In genomic region chr1:82483146-82483545, GRCh38 we compare ENCODE assay signal across 24 cellular contexts.
"Had no signal": no experiment of that assay in that cellular context is flagged by ENCODE, and none has a peak within 500 bp of the region (broad histone marks: within the 10 kb centered on the region; RNA-seq: fewer than 3 reads in every experiment).

No MANE protein-coding gene starts in this region.

- ATAC-seq: Panc1, PC-3, T-cell had no signal

- H3K36me3 Mint-ChIP-seq: T-cell had no signal

- H3K4me2 ChIP-seq: SK-N-SH had no signal

- DNase-seq: KBM-7, MV-4-11, NCI-H1048, NCI-H1105, NCI-H1417, NCI-H1436 treated with DMSO at 0.1 percent for 48 hours, NCI-H1694, NCI-H187 treated with DMSO at 0.1 percent for 48 hours, NCI-H2029 treated with DMSO at 0.1 percent for 48 hours, NCI-H226, NCI-H446, NCI-H510A, NCI-H524 treated with DMSO at 0.1 percent for 48 hours, NCI-H69, NCI-H774, PC-3, SHP77, SK-N-SH, SW 1271, T-cell had no signal

- H3K9me2 ChIP-seq: SK-N-SH had no signal

- FAIRE-seq: HTR-8/SVneo had no signal

- H3K9me3 ChIP-seq: SK-N-SH had no signal

- H3K4me1 Mint-ChIP-seq: T-cell had no signal

- H3K27ac ChIP-seq: HL-60, RWPE1 had no signal

- H3K9ac ChIP-seq: SK-N-SH had no signal

- H3K4me3 Mint-ChIP-seq: T-cell had no signal

- H3K27ac Mint-ChIP-seq: T-cell had no signal
